Comparison of ENCODE assay signal across 1 cellular context in the genomic region with DNA sequence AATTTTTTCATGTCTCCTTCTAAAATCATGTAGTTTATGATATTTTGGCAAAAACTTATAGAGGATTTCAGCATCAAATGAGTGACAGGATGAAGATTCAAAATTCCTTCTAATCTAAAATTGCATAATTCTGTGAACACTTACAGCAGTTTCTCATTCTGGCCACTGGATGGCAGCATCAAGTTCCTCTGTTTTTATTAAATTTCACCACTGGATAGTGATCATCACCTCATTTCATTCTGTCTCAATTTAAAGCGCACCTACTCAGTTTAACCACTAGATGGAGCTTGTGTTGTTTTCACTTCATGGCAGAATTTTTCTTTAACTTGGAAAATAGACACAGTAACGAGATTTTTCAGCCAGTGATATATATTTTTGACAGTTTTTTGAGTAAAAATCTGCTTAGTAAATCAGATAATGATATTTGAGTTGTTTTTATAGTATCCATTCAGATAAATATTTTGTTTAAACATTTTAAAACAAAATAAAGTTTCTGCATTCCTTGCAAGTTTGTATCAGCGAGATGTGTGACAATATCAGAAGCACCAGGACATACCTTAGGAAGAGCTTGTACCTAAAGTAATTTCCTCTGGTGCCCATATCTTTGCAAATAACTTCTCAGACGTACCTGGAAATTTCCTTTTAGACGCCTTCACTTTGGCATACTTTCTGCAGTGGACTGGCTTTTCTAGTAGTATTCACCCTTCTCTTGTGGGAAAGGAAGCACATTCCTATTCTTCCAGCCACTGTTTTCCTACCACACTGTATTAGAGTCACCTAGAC.
TF ChIP-seq lines count a peak whose summit lies in the region.

No MANE protein-coding gene starts in this region.

TF ChIP-seq in K562, 482 proteins besides CTCF, POLR2A, EP300 and RAD21 (continued from another document):
- peak; percentile 81 for TF ChIP-seq DEAF1 (CRISPR knock-in tag; IDR thresholded peaks at IDR 0.05)
- TF ChIP-seq, protein P1, sequence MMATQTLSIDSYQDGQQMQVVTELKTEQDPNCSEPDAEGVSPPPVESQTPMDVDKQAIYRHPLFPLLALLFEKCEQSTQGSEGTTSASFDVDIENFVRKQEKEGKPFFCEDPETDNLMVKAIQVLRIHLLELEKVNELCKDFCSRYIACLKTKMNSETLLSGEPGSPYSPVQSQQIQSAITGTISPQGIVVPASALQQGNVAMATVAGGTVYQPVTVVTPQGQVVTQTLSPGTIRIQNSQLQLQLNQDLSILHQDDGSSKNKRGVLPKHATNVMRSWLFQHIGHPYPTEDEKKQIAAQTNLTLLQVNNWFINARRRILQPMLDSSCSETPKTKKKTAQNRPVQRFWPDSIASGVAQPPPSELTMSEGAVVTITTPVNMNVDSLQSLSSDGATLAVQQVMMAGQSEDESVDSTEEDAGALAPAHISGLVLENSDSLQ (IDR thresholded peaks at IDR 0.05), result 0 out of 2 replicates have a peak, but pooled peaks have one; percentile 21
- TF ChIP-seq, protein P2, sequence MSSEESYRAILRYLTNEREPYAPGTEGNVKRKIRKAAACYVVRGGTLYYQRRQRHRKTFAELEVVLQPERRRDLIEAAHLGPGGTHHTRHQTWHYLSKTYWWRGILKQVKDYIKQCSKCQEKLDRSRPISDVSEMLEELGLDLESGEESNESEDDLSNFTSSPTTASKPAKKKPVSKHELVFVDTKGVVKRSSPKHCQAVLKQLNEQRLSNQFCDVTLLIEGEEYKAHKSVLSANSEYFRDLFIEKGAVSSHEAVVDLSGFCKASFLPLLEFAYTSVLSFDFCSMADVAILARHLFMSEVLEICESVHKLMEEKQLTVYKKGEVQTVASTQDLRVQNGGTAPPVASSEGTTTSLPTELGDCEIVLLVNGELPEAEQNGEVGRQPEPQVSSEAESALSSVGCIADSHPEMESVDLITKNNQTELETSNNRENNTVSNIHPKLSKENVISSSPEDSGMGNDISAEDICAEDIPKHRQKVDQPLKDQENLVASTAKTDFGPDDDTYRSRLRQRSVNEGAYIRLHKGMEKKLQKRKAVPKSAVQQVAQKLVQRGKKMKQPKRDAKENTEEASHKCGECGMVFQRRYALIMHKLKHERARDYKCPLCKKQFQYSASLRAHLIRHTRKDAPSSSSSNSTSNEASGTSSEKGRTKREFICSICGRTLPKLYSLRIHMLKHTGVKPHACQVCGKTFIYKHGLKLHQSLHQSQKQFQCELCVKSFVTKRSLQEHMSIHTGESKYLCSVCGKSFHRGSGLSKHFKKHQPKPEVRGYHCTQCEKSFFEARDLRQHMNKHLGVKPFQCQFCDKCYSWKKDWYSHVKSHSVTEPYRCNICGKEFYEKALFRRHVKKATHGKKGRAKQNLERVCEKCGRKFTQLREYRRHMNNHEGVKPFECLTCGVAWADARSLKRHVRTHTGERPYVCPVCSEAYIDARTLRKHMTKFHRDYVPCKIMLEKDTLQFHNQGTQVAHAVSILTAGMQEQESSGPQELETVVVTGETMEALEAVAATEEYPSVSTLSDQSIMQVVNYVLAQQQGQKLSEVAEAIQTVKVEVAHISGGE (CRISPR knock-in tag; IDR thresholded peaks at IDR 0.05), result no peak
- TF ChIP-seq RUNX1 (IDR thresholded peaks at IDR 0.05; ENCODE audit: low read depth), result no peak
- TF ChIP-seq, protein P3, sequence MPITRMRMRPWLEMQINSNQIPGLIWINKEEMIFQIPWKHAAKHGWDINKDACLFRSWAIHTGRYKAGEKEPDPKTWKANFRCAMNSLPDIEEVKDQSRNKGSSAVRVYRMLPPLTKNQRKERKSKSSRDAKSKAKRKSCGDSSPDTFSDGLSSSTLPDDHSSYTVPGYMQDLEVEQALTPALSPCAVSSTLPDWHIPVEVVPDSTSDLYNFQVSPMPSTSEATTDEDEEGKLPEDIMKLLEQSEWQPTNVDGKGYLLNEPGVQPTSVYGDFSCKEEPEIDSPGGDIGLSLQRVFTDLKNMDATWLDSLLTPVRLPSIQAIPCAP (CRISPR knock-in tag; IDR thresholded peaks at IDR 0.05; ENCODE audit: borderline replicate concordance), result no peak
- no peak for TF ChIP-seq ZNF707 (CRISPR knock-in tag; conservative IDR thresholded peaks at IDR 0.05)
- TF ChIP-seq NBN (IDR thresholded peaks at IDR 0.05; ENCODE audit: low read depth), result no peak
- TF ChIP-seq, protein P4, sequence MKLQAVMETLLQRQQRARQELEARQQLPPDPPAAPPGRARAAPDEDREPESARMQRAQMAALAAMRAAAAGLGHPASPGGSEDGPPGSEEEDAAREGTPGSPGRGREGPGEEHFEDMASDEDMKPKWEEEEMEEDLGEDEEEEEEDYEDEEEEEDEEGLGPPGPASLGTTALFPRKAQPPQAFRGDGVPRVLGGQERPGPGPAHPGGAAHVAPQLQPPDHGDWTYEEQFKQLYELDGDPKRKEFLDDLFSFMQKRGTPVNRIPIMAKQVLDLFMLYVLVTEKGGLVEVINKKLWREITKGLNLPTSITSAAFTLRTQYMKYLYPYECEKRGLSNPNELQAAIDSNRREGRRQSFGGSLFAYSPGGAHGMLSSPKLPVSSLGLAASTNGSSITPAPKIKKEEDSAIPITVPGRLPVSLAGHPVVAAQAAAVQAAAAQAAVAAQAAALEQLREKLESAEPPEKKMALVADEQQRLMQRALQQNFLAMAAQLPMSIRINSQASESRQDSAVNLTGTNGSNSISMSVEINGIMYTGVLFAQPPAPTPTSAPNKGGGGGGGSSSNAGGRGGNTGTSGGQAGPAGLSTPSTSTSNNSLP (IDR thresholded peaks at IDR 0.05; ENCODE audit: borderline replicate concordance, low read depth, low read length), result peak; percentile 100
- no peak for TF ChIP-seq TGIF2 (CRISPR knock-in tag; IDR thresholded peaks at IDR 0.05)
- no peak for TF ChIP-seq ZBTB2 (IDR thresholded peaks at IDR 0.05)
- TF ChIP-seq CEBPG (CRISPR knock-in tag; IDR thresholded peaks at IDR 0.05), result peak; percentile 47; the same call in 1 of the 2 replicates
- TF ChIP-seq CEBPG (tag; conservative IDR thresholded peaks at IDR 0.05 in 1 of 2, IDR thresholded peaks at IDR 0.05 in 1 of 2), result peak; percentile 81 to 95
- TF ChIP-seq SMC3 (conservative IDR thresholded peaks at IDR 0.05; ENCODE audit: insufficient read depth, low read depth, low read length), result peak; percentile 59; the same call in 1 of the 2 replicates
- TF ChIP-seq HDAC2 (IDR thresholded peaks at IDR 0.05), result no peak
